In the genomic region with DNA sequence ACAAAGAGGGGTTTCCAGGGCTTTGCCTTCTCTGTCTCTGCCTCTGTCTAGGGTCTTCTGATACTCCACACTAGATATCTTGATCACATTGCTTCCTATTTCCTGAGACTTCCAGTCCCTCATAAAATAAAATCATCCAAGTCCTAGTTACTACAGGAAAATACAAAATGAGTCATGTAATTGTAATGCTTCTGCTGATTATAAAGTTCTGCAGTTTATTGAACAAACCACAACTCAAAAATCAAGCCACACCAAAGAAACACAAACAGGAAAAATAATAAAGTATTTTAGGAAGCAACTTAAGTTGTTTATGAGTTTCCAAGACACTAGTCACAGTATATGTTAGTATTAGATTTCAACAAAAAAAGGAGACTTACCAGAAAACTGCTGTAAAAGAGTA, we compare ENCODE assay signal across 20 cellular contexts.
DNase-seq lines count a peak whose midpoint lies in the region; ATAC-seq and TF ChIP-seq lines count a peak whose summit lies in the region.
"Had no signal": no experiment of that assay in that cellular context is flagged by ENCODE, and none has a peak within 500 bp of the region (broad histone marks: within the 10 kb centered on the region; RNA-seq: fewer than 3 reads in every experiment).

No MANE protein-coding gene starts in this region.

- TF ChIP-seq POLR2A in breast epithelium (IDR thresholded peaks at IDR 0.05): no peak
- TF ChIP-seq POLR2A in erythroblast (IDR thresholded peaks at IDR 0.05; ENCODE audit: low read length): no peak

- no peak overlapping the region for H3K4me3 Mint-ChIP-seq in MCF 10A (ENCODE audit: unreplicated experiment)
- H3K4me3 Mint-ChIP-seq: B cell had no signal

- H3K27me3 ChIP-seq in breast epithelium (no peaks in the 10 kb centered on the region), right cardiac atrium (ENCODE audit: control insufficient read depth, insufficient read depth) (no peaks in the 10 kb centered on the region)
- H3K27me3 ChIP-seq: Peyer's patch had no signal

- ATAC-seq in Right ventricle myocardium inferior (no peak), right cardiac atrium (no peak)
- ATAC-seq: HCT116 had no signal

- no peaks in the 10 kb centered on the region for H3K36me3 ChIP-seq in breast epithelium
- H3K36me3 ChIP-seq: Peyer's patch had no signal

- DNase-seq in MCF 10A (ENCODE audit: unreplicated experiment): no peak
- no peak for DNase-seq in breast epithelium (ENCODE audit: low spot score in 2 of 2)
- peak; percentile 26 for DNase-seq in dedifferentiated amniotic fluid mesenchymal stem cell (ENCODE audit: extremely low spot score)
- DNase-seq in foreskin melanocyte: peak; percentile 3
- DNase-seq in erythroblast (lab: John Stamatoyannopoulos, UW): no peak
- no peak for DNase-seq in Right ventricle myocardium inferior (ENCODE audit: missing footprints)
- no peak for DNase-seq in AG20443 (ENCODE audit: low spot score)
- DNase-seq in right cardiac atrium: no peak
- DNase-seq: DND-41, NCI-H1105, NCI-H1694, NCI-H2081 treated with DMSO at 0.1 percent for 48 hours, NCI-H446 treated with DMSO at 0.1 percent for 48 hours, NCI-H69, Peyer's patch, SHP77, SK-N-SH had no signal

- no TSS peak for BruUV-seq in MCF 10A (replicated peaks; lab: Mats Ljungman, UMichigan)

- H3K27ac ChIP-seq in breast epithelium (no peak overlapping the region), right cardiac atrium (ENCODE audit: low read length) (no peak overlapping the region)
- H3K27ac ChIP-seq: 22Rv1, Peyer's patch had no signal

- no peaks in the 10 kb centered on the region for H3K36me3 Mint-ChIP-seq in MCF 10A (ENCODE audit: insufficient read depth, unreplicated experiment)

- intact Hi-C loops in MCF 10A (cut with micrococcal nuclease): no loop called here
- intact Hi-C loops in breast epithelium (cut with DNase I; ENCODE audit: low total_unique reads): no loop called here
- intact Hi-C loops in Right ventricle myocardium inferior (cut with DNase I): no loop called here
- intact Hi-C loops in right cardiac atrium (cut with DNase I): no loop called here

- H3K9me3 Mint-ChIP-seq in MCF 10A (ENCODE audit: unreplicated experiment): peaks cover 17% of the 10 kb centered on the region

- TF ChIP-seq CTCF in MCF 10A (IDR thresholded peaks at IDR 0.05; ENCODE audit: unreplicated experiment) (no peak), breast epithelium (IDR thresholded peaks at IDR 0.05) (no peak)

- CTCF ChIA-PET in MCF 10A (lab: Yijun Ruan, JAX): interaction anchor here (1.1 kb wide), 1 partner anchor 15 kb away, joined by 3 read pairs; no protein-coding TSS in a partner anchor

- POLR2A ChIA-PET in MCF 10A (lab: Yijun Ruan, JAX): interaction anchor here (0.6 to 1.0 kb wide), 3 partner anchors 23 to 798 kb away, joined by 3 read pairs; no protein-coding TSS in a partner anchor

- peak overlapping the region; percentile 75 for H3K27ac Mint-ChIP-seq in MCF 10A (ENCODE audit: low read depth, unreplicated experiment)
- H3K27ac Mint-ChIP-seq: B cell had no signal

- H3K4me3 ChIP-seq in breast epithelium (no peak overlapping the region), right cardiac atrium (ENCODE audit: low read length) (no peak overlapping the region)
- H3K4me3 ChIP-seq: Peyer's patch had no signal

- no peaks in the 10 kb centered on the region for H3K27me3 Mint-ChIP-seq in MCF 10A (ENCODE audit: insufficient read depth, unreplicated experiment)
- H3K27me3 Mint-ChIP-seq: B cell had no signal

- H3K4me1 ChIP-seq in breast epithelium: no peaks in the 10 kb centered on the region
- H3K4me1 ChIP-seq in right cardiac atrium (ENCODE audit: control insufficient read depth, insufficient read depth, low read length): no peaks in the 10 kb centered on the region
- H3K4me1 ChIP-seq: Peyer's patch had no signal

- peaks cover 15% of the 10 kb centered on the region for H3K4me1 Mint-ChIP-seq in MCF 10A (ENCODE audit: insufficient read depth, unreplicated experiment)
- H3K4me1 Mint-ChIP-seq: B cell had no signal

- H3K9me3 ChIP-seq in breast epithelium (peaks cover 0 to 14% of the 10 kb centered on the region in 2 donors), right cardiac atrium (ENCODE audit: control insufficient read depth, low read length) (no peaks in the 10 kb centered on the region)
- H3K9me3 ChIP-seq: Peyer's patch, SK-N-SH had no signal

Comparison
In these comparisons a context has a peak if more than half of its experiments do, and no peak if none do; other contexts are left out.
1. DNase-seq: peak in dedifferentiated amniotic fluid mesenchymal stem cell (single experiment) and foreskin melanocyte (single experiment); none in MCF 10A (single experiment), breast epithelium (0 of 2), erythroblast (0 of 2), Right ventricle myocardium inferior (single experiment), AG20443 (single experiment) and right cardiac atrium (0 of 3).